Comparison of ENCODE assay signal across 8 cellular contexts in genomic region chrX:24151513-24151912, GRCh38. TPM values are rescaled to one million over a fixed set of nuclear protein-coding genes. Genes with fewer than 3 reads are reported as not detected.
DNase-seq lines count a peak whose midpoint lies in the region; ATAC-seq and TF ChIP-seq lines count a peak whose summit lies in the region.

No MANE protein-coding gene starts in this region.

- H3K9me3 Mint-ChIP-seq in CD4-positive, CD25-positive, alpha-beta regulatory T cell = no peaks in the 10 kb centered on the region
- no peaks in the 10 kb centered on the region for H3K9me3 Mint-ChIP-seq in neural crest cell

- H3K79me2 ChIP-seq in Loucy (ENCODE audit: insufficient read depth, low read length) = peaks cover 66% of the 10 kb centered on the region

- peaks cover 3% of the 10 kb centered on the region for H3K36me3 ChIP-seq in CD4-positive, CD25-positive, alpha-beta regulatory T cell (ENCODE audit: control insufficient read depth, insufficient read depth, low read length)
- no peaks in the 10 kb centered on the region for H3K36me3 ChIP-seq in Loucy (ENCODE audit: insufficient read depth, low read length)

- intact Hi-C loops in dorsolateral prefrontal cortex (cut with DNase I) = loop anchor here in 1 of 2 donors (10.0 kb wide), 2 partner anchors 93 to 97 kb away; partner anchors contain the start of gene EIF2S3

- H3K9ac ChIP-seq in Loucy (ENCODE audit: low read depth, low read length, poor library complexity, severe bottlenecking) = peak overlapping the region; percentile 95

- no peaks in the 10 kb centered on the region for H3K27me3 ChIP-seq in CD4-positive, CD25-positive, alpha-beta regulatory T cell (ENCODE audit: control insufficient read depth, insufficient read depth, low read length)
- H3K27me3 ChIP-seq in Loucy (ENCODE audit: insufficient read depth, low read length, poor library complexity, severe bottlenecking) (no peaks in the 10 kb centered on the region), dorsolateral prefrontal cortex (no peaks in the 10 kb centered on the region)

- DNase-seq in CD4-positive, CD25-positive, alpha-beta regulatory T cell = no peak
- DNase-seq in dorsolateral prefrontal cortex (no peak), neural crest cell (ENCODE audit: low read depth, low spot score) (no peak), putamen (ENCODE audit: low spot score) (no peak), NCI-H69 (lab: John Stamatoyannopoulos, UW) (no peak)

- H3K27me3 Mint-ChIP-seq in CD4-positive, CD25-positive, alpha-beta regulatory T cell = no peaks in the 10 kb centered on the region
- no peaks in the 10 kb centered on the region for H3K27me3 Mint-ChIP-seq in neural crest cell (ENCODE audit: low read depth)

- peaks cover 36 to 78% (median 51%) of the 10 kb centered on the region in 4 donors for H3K4me1 Mint-ChIP-seq in CD4-positive, CD25-positive, alpha-beta regulatory T cell
- H3K4me1 Mint-ChIP-seq in neural crest cell = peaks cover 69% of the 10 kb centered on the region

- H3K4me3 ChIP-seq in CD4-positive, CD25-positive, alpha-beta regulatory T cell (ENCODE audit: low read depth, low read length) = peak overlapping the region; percentile 91
- H3K4me3 ChIP-seq in Loucy (ENCODE audit: low read length, poor library complexity, severe bottlenecking) = peak overlapping the region; percentile 99
- peak overlapping the region in 58 of 59 donors; percentile 43 to 99 (median 86) for H3K4me3 ChIP-seq in dorsolateral prefrontal cortex

- no peaks in the 10 kb centered on the region for H3K9me2 ChIP-seq in Loucy (replicated peaks; ENCODE audit: low read depth, low read length)

- peak overlapping the region; percentile 95 for H3K4me2 ChIP-seq in Loucy (ENCODE audit: low read depth, low read length, poor library complexity, severe bottlenecking)

- H3K4me3 Mint-ChIP-seq in CD4-positive, CD25-positive, alpha-beta regulatory T cell = peak overlapping the region; percentile 90 to 96 (median 93)
- peak overlapping the region; percentile 94 for H3K4me3 Mint-ChIP-seq in neural crest cell

- no peak overlapping the region for H2AFZ ChIP-seq in Loucy (ENCODE audit: low read length)

- H3K27ac Mint-ChIP-seq in CD4-positive, CD25-positive, alpha-beta regulatory T cell = peak overlapping the region; percentile 92 to 98 (median 96)
- H3K27ac Mint-ChIP-seq in neural crest cell (ENCODE audit: unreplicated experiment) = peak overlapping the region; percentile 8

- H4K20me1 ChIP-seq in Loucy (ENCODE audit: insufficient read depth, low read length, poor library complexity, severe bottlenecking) = peaks cover 49% of the 10 kb centered on the region

- H3K4me1 ChIP-seq in CD4-positive, CD25-positive, alpha-beta regulatory T cell (ENCODE audit: control insufficient read depth, insufficient read depth, low read length, poor library complexity, severe bottlenecking) = peaks cover 63% of the 10 kb centered on the region
- H3K4me1 ChIP-seq in Loucy (ENCODE audit: insufficient read depth, low read length, poor library complexity, severe bottlenecking) = peaks cover 39% of the 10 kb centered on the region

- TF ChIP-seq CTCF in Loucy (conservative IDR thresholded peaks at IDR 0.05; ENCODE audit: low read length) (no peak), dorsolateral prefrontal cortex (IDR thresholded peaks at IDR 0.05 in 54 of 56, conservative IDR thresholded peaks at IDR 0.05 in 2 of 56; ENCODE audit: low read depth in 1 of 56, partially characterized antibody in 56 of 56) (no peak), neural crest cell (conservative IDR thresholded peaks at IDR 0.05) (no peak)

- no peaks in the 10 kb centered on the region; the same call in 1 of the 2 replicates for H3F3A ChIP-seq in Loucy (ENCODE audit: low read depth)

- ATAC-seq in CD4-positive, CD25-positive, alpha-beta regulatory T cell (ENCODE audit: low read depth in 2 of 2) = no peak
- no peak for ATAC-seq in activated CD4-positive, CD25-positive, alpha-beta regulatory T cell treated with anti-CD3 and anti-CD28 coated beads, Interleukin-2, amount 50 U/mL, for 24 hours
- no peak for ATAC-seq in GM18907 (IDR thresholded peaks at IDR 0.05; ENCODE audit: unreplicated experiment)

- peak overlapping the region; percentile 94 for H3K27ac ChIP-seq in CD4-positive, CD25-positive, alpha-beta regulatory T cell (ENCODE audit: insufficient read depth, low read length, poor library complexity, severe bottlenecking)
- H3K27ac ChIP-seq in dorsolateral prefrontal cortex = peak overlapping the region in 32 of 59 donors; percentile 10 to 100 (median 99)

- H3K9me3 ChIP-seq in CD4-positive, CD25-positive, alpha-beta regulatory T cell (ENCODE audit: control insufficient read depth in 2 of 2, low read length in 2 of 2) = no peaks in the 10 kb centered on the region
- no peaks in the 10 kb centered on the region for H3K9me3 ChIP-seq in Loucy (ENCODE audit: insufficient read depth, low read depth, low read length)

- peaks cover 12% of the 10 kb centered on the region for H3K36me3 Mint-ChIP-seq in CD4-positive, CD25-positive, alpha-beta regulatory T cell
- peaks cover 5% of the 10 kb centered on the region for H3K36me3 Mint-ChIP-seq in neural crest cell (ENCODE audit: low read depth)

RNA-seq across cellular contexts. Expression of gene ZFX, which starts 2.0 kb away (rescaled TPM):
- 104 TPM for total RNA-seq in CD4-positive, CD25-positive, alpha-beta regulatory T cell
- polyA plus RNA-seq in CD4-positive, CD25-positive, alpha-beta regulatory T cell = 10 to 100 TPM; 20.4 to 41.6 (median 38.8) TPM
- total RNA-seq in dorsolateral prefrontal cortex (100 to 1,000 TPM in 6 of 120 experiments, 10 to 100 TPM in 114; 38.8 to 111 (median 77.2) TPM), neural crest cell (83.6 and 88.4 TPM in 2 replicates)
